Comparison of ENCODE assay signal across 1 cellular context in genomic region chr7:22863156-22863899, GRCh38.
TF ChIP-seq lines count a peak whose summit lies in the region.

No MANE protein-coding gene starts in this region.

TF ChIP-seq in H1, 55 proteins besides CTCF, POLR2A, EP300 and RAD21:
- TF ChIP-seq POLR2AphosphoS5 (IDR thresholded peaks at IDR 0.05; ENCODE audit: low read depth, low read length) (peak; percentile 61; the same call in 1 of the 2 replicates), SP1 (IDR thresholded peaks at IDR 0.05; ENCODE audit: low read depth, low read length) (no peak)
